8 cellular contexts compared by ENCODE assay signal in the genomic region with DNA sequence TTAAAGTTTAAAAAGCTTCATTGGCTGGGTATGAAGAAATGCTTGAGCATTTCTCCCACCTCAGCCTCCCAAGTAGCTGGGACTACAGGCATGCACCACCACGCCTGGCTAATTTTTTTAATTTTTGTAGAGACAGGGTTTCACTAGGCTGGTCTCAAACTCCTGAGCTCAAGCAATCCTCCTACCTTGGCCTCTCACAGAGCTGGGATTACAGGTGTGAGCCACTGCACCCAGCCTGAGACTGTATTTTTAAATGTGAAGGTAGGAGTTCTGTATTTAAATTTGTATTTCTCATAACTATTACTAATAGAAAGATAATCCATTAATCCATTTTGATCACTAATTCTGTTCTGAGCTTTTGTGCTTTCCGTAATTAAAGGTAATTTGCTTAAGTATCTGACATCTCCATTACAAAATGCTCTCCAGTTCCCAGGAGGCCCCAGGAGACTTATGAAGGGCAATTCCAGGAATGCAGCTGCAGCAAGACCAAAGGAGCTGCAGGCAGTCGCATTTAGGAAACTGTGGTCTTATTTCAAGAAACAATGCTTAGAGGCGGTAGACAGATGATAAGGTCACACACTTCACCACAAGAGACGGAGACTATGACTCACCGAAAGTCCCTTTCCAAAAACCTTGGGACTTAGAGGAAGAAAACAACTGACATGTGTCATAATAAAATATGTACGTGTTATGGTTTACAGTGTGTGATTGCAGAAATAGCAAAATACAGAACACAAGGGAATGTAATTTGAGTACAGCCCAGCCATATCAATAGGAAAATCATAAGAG. TPM values are rescaled to one million over a fixed set of nuclear protein-coding genes. Genes with fewer than 3 reads are reported as not detected.
DNase-seq lines count a peak whose midpoint lies in the region; ATAC-seq, FAIRE-seq and TF ChIP-seq lines count a peak whose summit lies in the region.

No MANE protein-coding gene starts in this region.

- peak; percentile 93 for ATAC-seq in GM21529 (IDR thresholded peaks at IDR 0.05; ENCODE audit: unreplicated experiment)

- peak; percentile 93 for DNase-seq in EH (ENCODE audit: low read depth)
- DNase-seq in HT1080 (ENCODE audit: low read depth), result peak; percentile 94
- peak; percentile 56 for DNase-seq in T-helper 22 cell (ENCODE audit: low read depth)
- peak; percentile 90 to 98 for DNase-seq in cardiac fibroblast (ENCODE audit: low read depth in 2 of 2)
- no peak for DNase-seq in mesothelial cell of epicardium (ENCODE audit: low spot score in 2 of 2, unreplicated experiment in 2 of 2)
- DNase-seq in urothelium cell line (ENCODE audit: low spot score), result peak; percentile 84
- DNase-seq in progenitor cell of endocrine pancreas (ENCODE audit: low spot score, unreplicated experiment), result no peak

- H3K27ac Mint-ChIP-seq in mesothelial cell of epicardium, result peak overlapping the region; percentile 49
- no peak overlapping the region for H3K27ac Mint-ChIP-seq in progenitor cell of endocrine pancreas

- H3K4me3 Mint-ChIP-seq in mesothelial cell of epicardium (no peak overlapping the region), progenitor cell of endocrine pancreas (ENCODE audit: low read depth) (no peak overlapping the region)

- H3K4me1 Mint-ChIP-seq in mesothelial cell of epicardium (peaks cover 5% of the 10 kb centered on the region), progenitor cell of endocrine pancreas (ENCODE audit: low read depth) (no peaks in the 10 kb centered on the region)

- H3K27me3 Mint-ChIP-seq in mesothelial cell of epicardium (ENCODE audit: low read depth) (no peaks in the 10 kb centered on the region), progenitor cell of endocrine pancreas (no peaks in the 10 kb centered on the region)

- TF ChIP-seq CTCF in cardiac fibroblast (IDR thresholded peaks at IDR 0.05; ENCODE audit: low read depth, low read length), result no peak
- TF ChIP-seq CTCF in mesothelial cell of epicardium (IDR thresholded peaks at IDR 0.05; ENCODE audit: unreplicated experiment), result no peak
- no peak for TF ChIP-seq CTCF in progenitor cell of endocrine pancreas (IDR thresholded peaks at IDR 0.05; ENCODE audit: unreplicated experiment)

- H3K9me3 Mint-ChIP-seq in mesothelial cell of epicardium (peaks cover 5% of the 10 kb centered on the region), progenitor cell of endocrine pancreas (ENCODE audit: low read depth) (no peaks in the 10 kb centered on the region)

- no peaks in the 10 kb centered on the region for H3K36me3 Mint-ChIP-seq in mesothelial cell of epicardium
- H3K36me3 Mint-ChIP-seq in progenitor cell of endocrine pancreas (ENCODE audit: insufficient read depth), result no peaks in the 10 kb centered on the region

- H3K4me3 ChIP-seq in cardiac fibroblast (replicated peaks in 1 of 2; ENCODE audit: low read depth in 2 of 2, low read length in 2 of 2), result no peak overlapping the region

- no peak for FAIRE-seq in urothelium cell line (lab: Jason Lieb, UNC)

RNA-seq across cellular contexts. Expression of a gene that starts 23.3 kb away (rescaled TPM):
- 39.8 and 55.4 TPM in 2 replicates for total RNA-seq in HT1080 (2014; rRNA removed; shearing (Covaris generic))
- polyA plus RNA-seq in HT1080 (2015; cell fraction: cytosol; rRNA removed), result 21.9 and 22.9 TPM in 2 replicates
- polyA plus RNA-seq in HT1080 (2015; cell fraction: nucleus; rRNA removed), result 24.2 and 29.0 TPM in 2 replicates
- total RNA-seq in mesothelial cell of epicardium, result 27.4 to 30.9 TPM (median 27.8 TPM) in 3 replicates
- 33.4 and 35.0 TPM in 2 replicates for total RNA-seq in progenitor cell of endocrine pancreas

RNA-seq across cellular contexts. Expression of a gene that starts 33.9 kb away (rescaled TPM):
- total RNA-seq in HT1080 (2014; rRNA removed; shearing (Covaris generic)), result 16.1 and 19.2 TPM in 2 replicates
- polyA plus RNA-seq in HT1080 (2015; cell fraction: cytosol; rRNA removed), result 41.2 and 48.5 TPM in 2 replicates
- polyA plus RNA-seq in HT1080 (2015; cell fraction: nucleus; rRNA removed), result 24.8 and 25.5 TPM in 2 replicates
- 28.4 to 29.9 TPM (median 28.6 TPM) in 3 replicates for total RNA-seq in mesothelial cell of epicardium
- 39.6 and 42.4 TPM in 2 replicates for total RNA-seq in progenitor cell of endocrine pancreas

Comparison
In these comparisons a context has a peak if more than half of its experiments do, and no peak if none do; other contexts are left out.
1. DNase-seq: peak in EH (single experiment), HT1080 (single experiment), T-helper 22 cell (single experiment), cardiac fibroblast (2 of 2) and urothelium cell line (single experiment); none in mesothelial cell of epicardium (0 of 2) and progenitor cell of endocrine pancreas (single experiment).